In genomic region chr1:53108646-53109580, GRCh38 we compare ENCODE assay signal across 1 cellular context.
TF ChIP-seq lines count a peak whose summit lies in the region.

No MANE protein-coding gene starts in this region.

TF ChIP-seq in HEK293, 187 proteins besides CTCF, POLR2A, EP300 and RAD21 (continued from another document):
- TF ChIP-seq ZNF518A (tag by site-specific recombination; conservative IDR thresholded peaks at IDR 0.05; ENCODE audit: low read depth) (no peak), ZNF184 (tag by site-specific recombination; IDR thresholded peaks at IDR 0.05) (no peak), ZBTB20 (tag by site-specific recombination; IDR thresholded peaks at IDR 0.05) (0 out of 2 replicates have a peak, but pooled peaks have one; percentile 41), ZNF132 (tag by site-specific recombination; IDR thresholded peaks at IDR 0.05; ENCODE audit: borderline replicate concordance) (no peak), ZBTB17 (tag by site-specific recombination; IDR thresholded peaks at IDR 0.05) (peak; percentile 15; the same call in 1 of the 2 replicates), ZNF223 (tag by site-specific recombination; IDR thresholded peaks at IDR 0.05) (no peak), ATF2 (tag by site-specific recombination; IDR thresholded peaks at IDR 0.05; ENCODE audit: low read depth) (no peak), IKZF3 (tag by site-specific recombination; IDR thresholded peaks at IDR 0.05) (no peak), ZNF704 (tag by site-specific recombination; IDR thresholded peaks at IDR 0.05) (no peak), ZNF416 (tag by site-specific recombination; IDR thresholded peaks at IDR 0.05) (no peak), SETDB1 (IDR thresholded peaks at IDR 0.05; ENCODE audit: insufficient read length, low read length) (no peak)
TF ChIP-seq in HEK293: peak in this region for 4.
